9 cellular contexts compared by ENCODE assay signal in genomic region chr4:139735381-139736256, GRCh38.
DNase-seq lines count a peak whose midpoint lies in the region; ATAC-seq, FAIRE-seq and TF ChIP-seq lines count a peak whose summit lies in the region.
"Had no signal": no experiment of that assay in that cellular context is flagged by ENCODE, and none has a peak within 500 bp of the region (broad histone marks: within the 10 kb centered on the region; RNA-seq: fewer than 3 reads in every experiment).

No MANE protein-coding gene starts in this region.

- in situ Hi-C loops in mammary epithelial cell (cut with MboI; ENCODE audit: low sequenced_read_pairs in 2 of 2): no loop called here

- CTCF ChIA-PET in mammary epithelial cell (lab: Charles Lee; ENCODE audit: low non-redundant PET): interaction anchor here (0.5 kb wide), 1 partner anchor 595 kb away, joined by 6 read pairs; no protein-coding TSS in a partner anchor

- H3K27me3 ChIP-seq in KMS-11 (ENCODE audit: insufficient read depth, low read depth) (no peaks in the 10 kb centered on the region), mammary epithelial cell (ENCODE audit: insufficient read depth, low read length) (peaks cover 12% of the 10 kb centered on the region), keratinocyte (ENCODE audit: control insufficient read depth, extremely low read depth, insufficient read depth, low read length) (peaks cover 13% of the 10 kb centered on the region)

- H4K20me1 ChIP-seq in KMS-11 (ENCODE audit: insufficient read depth) (no peaks in the 10 kb centered on the region), mammary epithelial cell (ENCODE audit: insufficient read depth, low read length) (no peaks in the 10 kb centered on the region), keratinocyte (ENCODE audit: control insufficient read depth, extremely low read depth, insufficient read depth, low read length) (no peaks in the 10 kb centered on the region)

- ATAC-seq in stimulated activated effector memory CD8-positive, alpha-beta T cell treated with anti-CD3 and anti-CD28 coated beads, Interleukin-12 subunit alpha, Interleukin-12 subunit beta, amount 100 ng/mL, for 72 hours: no peak
- ATAC-seq in HG03039 (IDR thresholded peaks at IDR 0.05; ENCODE audit: unreplicated experiment) (no peak), GM19324 (IDR thresholded peaks at IDR 0.05; ENCODE audit: low FRiP score, unreplicated experiment) (no peak), HG03108 (IDR thresholded peaks at IDR 0.05; ENCODE audit: unreplicated experiment) (no peak)

- H3K27ac Mint-ChIP-seq in stimulated activated effector memory CD8-positive, alpha-beta T cell treated with anti-CD3 and anti-CD28 coated beads, Interleukin-12 subunit alpha, Interleukin-12 subunit beta, amount 100 ng/mL, for 72 hours: no peak overlapping the region

- no peaks in the 10 kb centered on the region for H3K79me2 ChIP-seq in KMS-11 (ENCODE audit: insufficient read depth, low read depth)
- H3K79me2 ChIP-seq in mammary epithelial cell (ENCODE audit: insufficient read depth, low read length): no peaks in the 10 kb centered on the region
- no peaks in the 10 kb centered on the region for H3K79me2 ChIP-seq in keratinocyte (ENCODE audit: control insufficient read depth, insufficient read depth, low read length)

- H3K4me1 ChIP-seq in KMS-11 (ENCODE audit: low read depth, poor library complexity, severe bottlenecking) (peaks cover 38% of the 10 kb centered on the region), mammary epithelial cell (ENCODE audit: insufficient read depth, low read length) (peaks cover 9% of the 10 kb centered on the region), keratinocyte (ENCODE audit: control insufficient read depth, extremely low read depth, insufficient read depth, low read length) (peaks cover 10% of the 10 kb centered on the region)

- H3K27ac ChIP-seq in KMS-11 (no peak overlapping the region), mammary epithelial cell (ENCODE audit: insufficient read depth, low read depth, low read length) (no peak overlapping the region), keratinocyte (ENCODE audit: control insufficient read depth, insufficient read depth, low read length) (no peak overlapping the region)

- H3K9me3 ChIP-seq in mammary epithelial cell (replicated peaks; ENCODE audit: insufficient read depth, low read length): no peaks in the 10 kb centered on the region
- H3K9me3 ChIP-seq in keratinocyte (ENCODE audit: control insufficient read depth, low read depth, low read length): no peaks in the 10 kb centered on the region

- 43% methylated on average over 20 of the region's 59 CpGs for WGBS in mammary epithelial cell (ENCODE audit: low coverage, missing lambda C conversion rate)

- no peak for DNase-seq in AG09309 (ENCODE audit: low read depth)
- DNase-seq in mammary epithelial cell: no peak
- no peak for DNase-seq in keratinocyte (ENCODE audit: low read depth, low spot score)
- no peak for DNase-seq in stimulated activated effector memory CD8-positive, alpha-beta T cell treated with anti-CD3 and anti-CD28 coated beads, Interleukin-12 subunit alpha, Interleukin-12 subunit beta, amount 100 ng/mL, for 72 hours (ENCODE audit: low spot score in 2 of 2)

- H3K36me3 Mint-ChIP-seq in stimulated activated effector memory CD8-positive, alpha-beta T cell treated with anti-CD3 and anti-CD28 coated beads, Interleukin-12 subunit alpha, Interleukin-12 subunit beta, amount 100 ng/mL, for 72 hours: no peaks in the 10 kb centered on the region

- H3K9ac ChIP-seq in KMS-11 (0 out of 2 replicates have a peak overlapping the region, but pooled peaks have one; percentile 56), mammary epithelial cell (ENCODE audit: insufficient read depth, low read length) (no peak overlapping the region), keratinocyte (ENCODE audit: control insufficient read depth, extremely low read depth, insufficient read depth, low read length) (no peak overlapping the region)

- H3K4me2 ChIP-seq in KMS-11: peak overlapping the region; percentile 100; the same call in 1 of the 2 replicates
- H3K4me2 ChIP-seq in mammary epithelial cell (ENCODE audit: insufficient read depth, low read depth, low read length): peak overlapping the region; percentile 85
- peak overlapping the region; percentile 68 for H3K4me2 ChIP-seq in keratinocyte (ENCODE audit: control insufficient read depth, extremely low read depth, insufficient read depth, low read depth, low read length)

- peak overlapping the region; percentile 52 for H3K4me3 ChIP-seq in AG09309 (ENCODE audit: control insufficient read depth, low read depth, low read length)
- H3K4me3 ChIP-seq in KMS-11 (IDR thresholded peaks at IDR 0.05; ENCODE audit: insufficient read depth, low read depth, low read length): no peak overlapping the region
- H3K4me3 ChIP-seq in mammary epithelial cell (replicated peaks in 1 of 3; ENCODE audit: insufficient read depth in 1 of 3, low read depth in 2 of 3, low read length in 3 of 3): no peak overlapping the region
- peak overlapping the region in 2 of 3 experiments; percentile 50 to 64 for H3K4me3 ChIP-seq in keratinocyte (ENCODE audit: control insufficient read depth in 2 of 3, extremely low read depth in 1 of 3, insufficient read depth in 2 of 3, low read depth in 1 of 3, low read length in 3 of 3)

- no peaks in the 10 kb centered on the region for H3K9me1 ChIP-seq in keratinocyte (ENCODE audit: control insufficient read depth, extremely low read depth, insufficient read depth, low read length)

- peak overlapping the region; percentile 97 for H2AFZ ChIP-seq in KMS-11 (ENCODE audit: low read depth)
- H2AFZ ChIP-seq in mammary epithelial cell (ENCODE audit: low read depth, low read length): peak overlapping the region; percentile 79
- no peak overlapping the region for H2AFZ ChIP-seq in keratinocyte (ENCODE audit: control insufficient read depth, low read length)

- no TSS peak for BruUV-seq in mammary epithelial cell (replicated peaks; lab: Mats Ljungman, UMichigan)

- H3K36me3 ChIP-seq in KMS-11 (ENCODE audit: insufficient read depth) (no peaks in the 10 kb centered on the region), mammary epithelial cell (ENCODE audit: insufficient read depth, low read length) (no peaks in the 10 kb centered on the region), keratinocyte (ENCODE audit: control insufficient read depth in 2 of 2, extremely low read depth in 1 of 2, insufficient read depth in 2 of 2, low read length in 2 of 2) (no peaks in the 10 kb centered on the region)

- peak overlapping the region; percentile 27 for H3K4me3 Mint-ChIP-seq in stimulated activated effector memory CD8-positive, alpha-beta T cell treated with anti-CD3 and anti-CD28 coated beads, Interleukin-12 subunit alpha, Interleukin-12 subunit beta, amount 100 ng/mL, for 72 hours

- no peak for FAIRE-seq in keratinocyte (lab: Jason Lieb, UNC)
- FAIRE-seq: GM18507 had no signal

- no peaks in the 10 kb centered on the region for H3K4me1 Mint-ChIP-seq in stimulated activated effector memory CD8-positive, alpha-beta T cell treated with anti-CD3 and anti-CD28 coated beads, Interleukin-12 subunit alpha, Interleukin-12 subunit beta, amount 100 ng/mL, for 72 hours

- H3K9me3 Mint-ChIP-seq in stimulated activated effector memory CD8-positive, alpha-beta T cell treated with anti-CD3 and anti-CD28 coated beads, Interleukin-12 subunit alpha, Interleukin-12 subunit beta, amount 100 ng/mL, for 72 hours: no peaks in the 10 kb centered on the region

- dilution Hi-C loops in mammary epithelial cell (cut with HindIII; ENCODE audit: low sequenced_read_pairs): no loop called here
- dilution Hi-C loops in keratinocyte (cut with MboI; ENCODE audit: extremely low pct_ligation_motif_present, low sequenced_read_pairs): no loop called here

- no peak for TF ChIP-seq CTCF in AG09309 (IDR thresholded peaks at IDR 0.05; ENCODE audit: control insufficient read depth, insufficient read depth, low read depth, low read length, missing control alignments)
- no peak for TF ChIP-seq CTCF in KMS-11 (conservative IDR thresholded peaks at IDR 0.05; ENCODE audit: low read depth, low read length)
- no peak for TF ChIP-seq CTCF in mammary epithelial cell (conservative IDR thresholded peaks at IDR 0.05 in 1 of 2, IDR thresholded peaks at IDR 0.05 in 1 of 2; ENCODE audit: extremely low read depth in 1 of 2, insufficient read depth in 1 of 2, low read depth in 1 of 2, low read length in 2 of 2)
- no peak for TF ChIP-seq CTCF in keratinocyte (optimal IDR thresholded peaks at IDR 0.05 in 1 of 3, IDR thresholded peaks at IDR 0.05 in 1 of 3, conservative IDR thresholded peaks at IDR 0.05 in 1 of 3; ENCODE audit: extremely low read depth in 1 of 3, insufficient read depth in 2 of 3, low read length in 3 of 3)

- intact Hi-C loops in mammary epithelial cell (cut with micrococcal nuclease): loop anchor here (1.0 to 10.0 kb wide), 3 partner anchors 279 to 518 kb away; partner anchors contain the start of gene MAML3

Comparison
In these comparisons a context has a peak if more than half of its experiments do, and no peak if none do; other contexts are left out.
1. H3K4me3 ChIP-seq: peak in AG09309 (single experiment) and keratinocyte (2 of 3); none in KMS-11 (single experiment) and mammary epithelial cell (0 of 3).
2. Peak in every context shown above with its lines, with median percentiles within 50 percentile points of each other: H3K4me2 ChIP-seq.